8 cellular contexts compared by ENCODE assay signal in the genomic region with DNA sequence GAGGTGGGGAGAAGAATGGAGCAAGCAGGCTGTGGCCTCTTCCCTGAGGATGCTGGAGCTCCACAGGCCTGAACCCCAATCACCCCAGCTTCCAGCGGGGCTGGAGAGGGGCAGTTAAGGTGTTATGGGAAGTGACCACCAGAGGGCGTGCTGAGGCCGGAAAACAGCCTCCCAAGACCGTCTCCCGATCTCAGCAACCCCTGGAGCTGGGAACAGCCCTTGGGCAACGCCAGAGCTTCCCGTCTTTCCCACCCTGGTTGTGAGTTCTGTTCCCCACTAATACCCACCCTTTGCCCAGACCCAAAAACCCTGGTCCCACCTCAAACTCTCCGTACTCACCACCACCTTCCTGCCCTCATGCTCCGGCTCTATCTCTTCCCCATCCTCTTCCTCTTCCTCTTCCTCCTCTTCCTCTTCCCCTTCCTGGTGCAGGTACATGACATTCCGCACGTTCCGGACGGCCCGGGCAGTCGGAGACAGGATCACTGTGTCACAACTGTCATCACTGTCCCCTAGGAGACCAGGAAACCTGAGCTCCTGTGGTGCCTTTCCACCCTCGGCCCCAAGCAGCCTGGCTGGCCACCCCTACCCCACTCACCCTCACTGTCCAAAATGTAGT. TPM values are rescaled to one million over a fixed set of nuclear protein-coding genes. Genes with fewer than 3 reads are reported as not detected.
DNase-seq lines count a peak whose midpoint lies in the region; ATAC-seq, FAIRE-seq and TF ChIP-seq lines count a peak whose summit lies in the region.

No MANE protein-coding gene starts in this region.

- POLR2A ChIA-PET in A673 (lab: Charles Lee; ENCODE audit: low non-redundant PET): interaction anchor here (1.3 kb wide), 1 partner anchor 33 kb away, joined by 3 read pairs; no protein-coding TSS in a partner anchor
- POLR2A ChIA-PET in activated CD4-positive, alpha-beta memory T cell treated with anti-CD3 and anti-CD28 coated beads, Interleukin-2, amount 10 ng/mL, durations not matched to agents 7 days and 5 days (lab: Charles Lee): interaction anchor here (1.0 to 8.4 kb wide), 8 partner anchors 8 to 202 kb away, joined by 3 to 45 read pairs (median 9); partner anchors contain the start of genes ESPL1, IGFBP6, SOAT2 and SPRYD3

- H3K4ac ChIP-seq in mesenchymal stem cell (ENCODE audit: low read depth in 1 of 2, low read length in 2 of 2): peak overlapping the region; percentile 13 to 41

- H3K36me3 ChIP-seq in A673 (ENCODE audit: insufficient read depth, low read length, poor library complexity, severe bottlenecking): peaks cover 14% of the 10 kb centered on the region
- H3K36me3 ChIP-seq in mesenchymal stem cell (ENCODE audit: control insufficient read depth in 1 of 2, insufficient read depth in 2 of 2, low read depth in 1 of 2, low read length in 2 of 2): peaks cover 51 to 75% of the 10 kb centered on the region in 2 experiments

- CTCF ChIA-PET in A673 (lab: Charles Lee): interaction anchor here (0.6 to 3.0 kb wide), 18 partner anchors 10 to 442 kb away, joined by 3 to 62 read pairs (median 4); partner anchors contain the start of genes AAAS, EIF4B, IGFBP6 and SPRYD3
- CTCF ChIA-PET in activated CD4-positive, alpha-beta memory T cell treated with anti-CD3 and anti-CD28 coated beads, Interleukin-2, amount 10 ng/mL, durations not matched to agents 7 days and 5 days (lab: Charles Lee): interaction anchor here (0.6 to 9.4 kb wide), 36 partner anchors 10 to 321 kb away, joined by 3 to 236 read pairs (median 4); partner anchors contain the start of genes AAAS, CSAD, ESPL1 and IGFBP6

- H2AFZ ChIP-seq in mesenchymal stem cell (ENCODE audit: low read depth, low read length): no peak overlapping the region

- peak overlapping the region; percentile 65 to 75 for H3K18ac ChIP-seq in mesenchymal stem cell (ENCODE audit: low read depth in 1 of 2, low read length in 2 of 2)

- peaks cover 3% of the 10 kb centered on the region for H3K79me1 ChIP-seq in mesenchymal stem cell (replicated peaks; ENCODE audit: low read length, poor library complexity, severe bottlenecking)

- no peak overlapping the region for H3K27ac ChIP-seq in A673 (ENCODE audit: low read depth, low read length, poor library complexity, severe bottlenecking)
- no peak overlapping the region for H3K27ac ChIP-seq in mesenchymal stem cell (ENCODE audit: low read length, poor library complexity, severe bottlenecking)

- H2BK15ac ChIP-seq in mesenchymal stem cell (ENCODE audit: low read depth, poor library complexity, severe bottlenecking): no peak overlapping the region

- H4K8ac ChIP-seq in mesenchymal stem cell (ENCODE audit: low read length): peak overlapping the region; percentile 70

- peak overlapping the region; percentile 75 to 94 for H2BK12ac ChIP-seq in mesenchymal stem cell (ENCODE audit: low read length in 2 of 2)

- no peaks in the 10 kb centered on the region for H3K27me3 Mint-ChIP-seq in activated CD4-positive, alpha-beta memory T cell treated with anti-CD3 and anti-CD28 coated beads, Interleukin-2, amount 10 ng/mL, durations not matched to agents 7 days and 5 days

- H2BK5ac ChIP-seq in mesenchymal stem cell (ENCODE audit: low read depth, low read length, poor library complexity, severe bottlenecking): no peak overlapping the region

- WGBS in mesenchymal stem cell: 40% methylated on average over 15 of the region's 16 CpGs

- H3K4me1 ChIP-seq in A673 (ENCODE audit: insufficient read depth, low read length, poor library complexity, severe bottlenecking) (no peaks in the 10 kb centered on the region), mesenchymal stem cell (ENCODE audit: control insufficient read depth, insufficient read depth, low read depth, low read length) (peaks cover 30% of the 10 kb centered on the region)

- peak overlapping the region; percentile 86 for H3K9ac ChIP-seq in mesenchymal stem cell (ENCODE audit: low read length)

- H3K36me3 Mint-ChIP-seq in activated CD4-positive, alpha-beta memory T cell treated with anti-CD3 and anti-CD28 coated beads, Interleukin-2, amount 10 ng/mL, durations not matched to agents 7 days and 5 days (ENCODE audit: low read depth): peaks cover 37% of the 10 kb centered on the region

- no peaks in the 10 kb centered on the region for H3K9me3 ChIP-seq in A673 (ENCODE audit: low read depth, low read length, poor library complexity, severe bottlenecking)
- no peaks in the 10 kb centered on the region for H3K9me3 ChIP-seq in mesenchymal stem cell (ENCODE audit: control insufficient read depth, low read length)

- peaks cover 9% of the 10 kb centered on the region for H3K4me1 Mint-ChIP-seq in activated CD4-positive, alpha-beta memory T cell treated with anti-CD3 and anti-CD28 coated beads, Interleukin-2, amount 10 ng/mL, durations not matched to agents 7 days and 5 days

- H3K27ac Mint-ChIP-seq in activated CD4-positive, alpha-beta memory T cell treated with anti-CD3 and anti-CD28 coated beads, Interleukin-2, amount 10 ng/mL, durations not matched to agents 7 days and 5 days: no peak overlapping the region

- no peaks in the 10 kb centered on the region for H3K27me3 ChIP-seq in A673 (replicated peaks; ENCODE audit: insufficient read depth, low read depth, low read length, poor library complexity)
- no peaks in the 10 kb centered on the region for H3K27me3 ChIP-seq in mesenchymal stem cell (ENCODE audit: control insufficient read depth in 1 of 2, insufficient read depth in 1 of 2, low read length in 2 of 2)

- H3K23ac ChIP-seq in mesenchymal stem cell (ENCODE audit: low read length in 2 of 2): no peak overlapping the region

- DNase-seq in A673 (ENCODE audit: low spot score): peak; percentile 79
- DNase-seq in GM19239 (ENCODE audit: insufficient read length, low spot score): peak; percentile 87
- peak; percentile 7 for DNase-seq in NCI-H526 treated with DMSO at 0.1 percent for 48 hours (lab: John Stamatoyannopoulos, UW)
- peak; percentile 73 for DNase-seq in activated CD4-positive, alpha-beta memory T cell treated with anti-CD3 and anti-CD28 coated beads, Interleukin-2, amount 10 ng/mL, durations not matched to agents 7 days and 5 days
- peak; percentile 66 for DNase-seq in effector CD4-positive, alpha-beta T cell
- DNase-seq in mesenchymal stem cell: peak; percentile 83
- DNase-seq in stimulated activated CD8-positive, alpha-beta memory T cell treated with anti-CD3 and anti-CD28 coated beads, Interleukin-15, amount 100 ng/mL, for 24 hours (ENCODE audit: low read depth): peak; percentile 52

- no peak overlapping the region for H3K4me3 ChIP-seq in A673 (ENCODE audit: low read depth, low read length, poor library complexity, severe bottlenecking)
- H3K4me3 ChIP-seq in mesenchymal stem cell (ENCODE audit: insufficient read depth in 1 of 2, low read depth in 1 of 2, low read length in 2 of 2): peak overlapping the region; percentile 15 to 67

- no peak overlapping the region for H3K4me3 Mint-ChIP-seq in activated CD4-positive, alpha-beta memory T cell treated with anti-CD3 and anti-CD28 coated beads, Interleukin-2, amount 10 ng/mL, durations not matched to agents 7 days and 5 days

- peak overlapping the region in 1 of 2 experiments; percentile 35 for H3K14ac ChIP-seq in mesenchymal stem cell (ENCODE audit: low read length in 2 of 2)

- peak overlapping the region; percentile 77 for H4K91ac ChIP-seq in mesenchymal stem cell (ENCODE audit: low read length)

- H2AK5ac ChIP-seq in mesenchymal stem cell (ENCODE audit: low read length, severe bottlenecking): peak overlapping the region; percentile 43

- no peak overlapping the region for H3K4me2 ChIP-seq in mesenchymal stem cell (ENCODE audit: low read length, poor library complexity, severe bottlenecking)

- no peak overlapping the region for H2BK120ac ChIP-seq in mesenchymal stem cell (ENCODE audit: low read depth, low read length)

- FAIRE-seq in GM19239 (lab: Jason Lieb, UNC): peak; percentile 83

- no peaks in the 10 kb centered on the region for H3K9me3 Mint-ChIP-seq in activated CD4-positive, alpha-beta memory T cell treated with anti-CD3 and anti-CD28 coated beads, Interleukin-2, amount 10 ng/mL, durations not matched to agents 7 days and 5 days

- peak; percentile 86 for TF ChIP-seq CTCF in A673 (conservative IDR thresholded peaks at IDR 0.05; ENCODE audit: low read depth, low read length)

- BruUV-seq in A673 (replicated peaks; lab: Mats Ljungman, UMichigan): no TSS peak

- ATAC-seq in HG03460 (IDR thresholded peaks at IDR 0.05; ENCODE audit: unreplicated experiment): no peak

- intact Hi-C loops in A673 (cut with micrococcal nuclease; ENCODE audit: unreplicated experiment): loop anchor here (1.0 to 5.0 kb wide), 3 partner anchors 33 to 221 kb away; partner anchors contain the start of genes CSAD and ZNF740

RNA-seq across cellular contexts. Expression of gene SPRYD3, which starts 13.1 kb away (rescaled TPM):
- 17.0 and 19.3 TPM in 2 replicates for total RNA-seq in A673 (2021)
- total RNA-seq in activated CD4-positive, alpha-beta memory T cell treated with anti-CD3 and anti-CD28 coated beads, Interleukin-2, amount 10 ng/mL, durations not matched to agents 7 days and 5 days: 10 to 100 TPM; 31.2 to 31.3 TPM
- 15.3 TPM for polyA plus RNA-seq in mesenchymal stem cell (2013, experiment 1 of 2)
- polyA plus RNA-seq in mesenchymal stem cell (2013, experiment 2 of 2): 14.7 TPM

RNA-seq across cellular contexts. Expression of gene TNS2, which starts 16.2 kb away (rescaled TPM):
- total RNA-seq in A673 (2021): 3.4 and 6.1 TPM in 2 replicates
- under 1 TPM; 0.78 to 0.83 TPM for total RNA-seq in activated CD4-positive, alpha-beta memory T cell treated with anti-CD3 and anti-CD28 coated beads, Interleukin-2, amount 10 ng/mL, durations not matched to agents 7 days and 5 days
- polyA plus RNA-seq in mesenchymal stem cell (2013, experiment 1 of 2): 95.2 TPM
- 91.2 TPM for polyA plus RNA-seq in mesenchymal stem cell (2013, experiment 2 of 2)

RNA-seq across cellular contexts. Expression of gene IGFBP6, which starts 31.4 kb away (rescaled TPM):
- total RNA-seq in A673 (2021): 6.6 and 7.3 TPM in 2 replicates
- total RNA-seq in activated CD4-positive, alpha-beta memory T cell treated with anti-CD3 and anti-CD28 coated beads, Interleukin-2, amount 10 ng/mL, durations not matched to agents 7 days and 5 days: 1 to 10 TPM in 1 of 2 experiments, under 1 TPM in 1; 0.38 to 1.2 TPM
- 54.0 TPM for polyA plus RNA-seq in mesenchymal stem cell (2013, experiment 1 of 2)
- 54.6 TPM for polyA plus RNA-seq in mesenchymal stem cell (2013, experiment 2 of 2)

RNA-seq across cellular contexts. Expression of gene SOAT2, which starts 37.2 kb away (rescaled TPM):
- total RNA-seq in A673 (2021): not detected in 2 replicates
- 1 to 10 TPM; 1.4 to 1.5 TPM for total RNA-seq in activated CD4-positive, alpha-beta memory T cell treated with anti-CD3 and anti-CD28 coated beads, Interleukin-2, amount 10 ng/mL, durations not matched to agents 7 days and 5 days
- 0.03 TPM for polyA plus RNA-seq in mesenchymal stem cell (2013, experiment 1 of 2)
- polyA plus RNA-seq in mesenchymal stem cell (2013, experiment 2 of 2): not detected

RNA-seq across cellular contexts. Expression of gene EIF4B, which starts 59.8 kb away (rescaled TPM):
- total RNA-seq in A673 (2021): 393 and 400 TPM in 2 replicates
- total RNA-seq in activated CD4-positive, alpha-beta memory T cell treated with anti-CD3 and anti-CD28 coated beads, Interleukin-2, amount 10 ng/mL, durations not matched to agents 7 days and 5 days: 100 to 1,000 TPM; 303 to 311 TPM
- polyA plus RNA-seq in mesenchymal stem cell (2013, experiment 1 of 2): 387 TPM
- 364 TPM for polyA plus RNA-seq in mesenchymal stem cell (2013, experiment 2 of 2)

Comparison
In these comparisons a context has a peak if more than half of its experiments do, and no peak if none do; other contexts are left out.
1. DNase-seq: peak in every context shown above with its lines; median percentile 87 in GM19239; 83 in mesenchymal stem cell; 79 in A673; 73 in activated CD4-positive, alpha-beta memory T cell treated with anti-CD3 and anti-CD28 coated beads, Interleukin-2, amount 10 ng/mL, durations not matched to agents 7 days and 5 days; 66 in effector CD4-positive, alpha-beta T cell; 52 in stimulated activated CD8-positive, alpha-beta memory T cell treated with anti-CD3 and anti-CD28 coated beads, Interleukin-15, amount 100 ng/mL, for 24 hours; 7 in NCI-H526 treated with DMSO at 0.1 percent for 48 hours.